In the genomic region with DNA sequence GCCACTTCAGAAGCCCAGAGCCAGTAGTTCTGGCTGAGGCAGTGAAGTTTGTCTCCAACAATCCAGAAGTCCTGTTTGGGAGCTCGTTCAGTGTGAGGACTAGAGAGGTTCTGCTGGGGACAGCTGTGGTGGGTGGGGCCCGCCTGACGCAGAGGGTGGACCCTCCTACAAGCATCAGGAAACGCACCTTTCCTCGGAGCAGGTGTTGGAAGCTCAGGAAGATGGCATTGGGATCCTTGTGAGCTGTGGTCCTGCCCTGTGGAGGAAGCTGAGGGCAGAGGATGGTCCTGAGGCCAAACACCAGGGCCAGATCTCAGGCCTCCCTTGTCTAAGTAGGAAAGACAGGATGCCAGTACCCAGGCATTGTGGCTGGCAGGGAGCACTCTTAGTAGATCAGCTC, we compare ENCODE assay signal across 1 cellular context.
TF ChIP-seq lines count a peak whose summit lies in the region.

No MANE protein-coding gene starts in this region.

TF ChIP-seq in HCT116, 20 proteins besides CTCF, POLR2A, EP300 and RAD21 (continued from another document):
- TF ChIP-seq, protein P1, sequence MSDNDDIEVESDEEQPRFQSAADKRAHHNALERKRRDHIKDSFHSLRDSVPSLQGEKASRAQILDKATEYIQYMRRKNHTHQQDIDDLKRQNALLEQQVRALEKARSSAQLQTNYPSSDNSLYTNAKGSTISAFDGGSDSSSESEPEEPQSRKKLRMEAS (IDR thresholded peaks at IDR 0.05), result no peak
- TF ChIP-seq ELF1 (IDR thresholded peaks at IDR 0.05; ENCODE audit: borderline replicate concordance, low read depth), result no peak
TF ChIP-seq in HCT116: peak in this region for 0.
